ENCODE assay signal across 8 cellular contexts in the genomic region with DNA sequence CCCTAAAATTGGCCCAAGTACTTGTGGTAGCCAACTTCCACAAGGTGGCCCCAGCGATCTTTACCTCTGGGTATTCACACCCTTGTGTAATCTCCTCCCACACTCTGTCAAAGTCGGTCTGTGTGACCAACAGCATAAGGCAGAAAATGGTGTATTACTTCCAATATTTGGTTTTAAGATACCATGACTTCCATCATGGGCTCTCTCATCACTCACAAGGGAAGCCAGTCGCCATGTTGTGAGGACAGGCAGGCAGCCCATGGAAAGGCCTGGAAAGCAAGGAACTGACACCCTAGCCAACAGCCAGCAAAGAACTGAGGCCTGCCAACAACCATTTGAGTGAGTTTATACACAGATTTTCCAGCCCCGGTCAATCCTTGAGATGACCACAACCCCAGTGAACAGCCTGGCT.
DNase-seq lines count a peak whose midpoint lies in the region; ATAC-seq and TF ChIP-seq lines count a peak whose summit lies in the region.

No MANE protein-coding gene starts in this region.

- H4K8ac ChIP-seq in neuronal stem cell (ENCODE audit: low read depth, low read length) = no peak overlapping the region

- ATAC-seq in GM21717 (IDR thresholded peaks at IDR 0.05; ENCODE audit: unreplicated experiment) = peak; percentile 96

- no peaks in the 10 kb centered on the region for H4K20me1 ChIP-seq in PC-9 (ENCODE audit: insufficient read depth)

- TF ChIP-seq EP300 in Ishikawa (IDR thresholded peaks at IDR 0.05; ENCODE audit: borderline replicate concordance) (no peak), tibial nerve (IDR thresholded peaks at IDR 0.05) (peak in 1 of 2 donors; percentile 82)

- H3K23ac ChIP-seq in neuronal stem cell (ENCODE audit: low read depth, low read length, poor library complexity) = no peak overlapping the region

- peak; percentile 86 for DNase-seq in EH (ENCODE audit: low read depth)
- DNase-seq in PC-9 = peak; percentile 65 to 76
- peak; percentile 82 for DNase-seq in activated T-cell treated with anti-CD3 and anti-CD28 coated beads, Interleukin-2, amount 50 U/mL, for 48 hours
- DNase-seq in fibroblast of mammary gland (ENCODE audit: low read depth) = peak; percentile 93
- DNase-seq in neuronal stem cell (ENCODE audit: low spot score) = peak; percentile 56
- peak; percentile 52 to 74 for DNase-seq in tibial nerve (ENCODE audit: low spot score in 2 of 2)

- no peaks in the 10 kb centered on the region for H3F3A ChIP-seq in PC-9 (ENCODE audit: insufficient read depth, low read depth)

- H3K79me1 ChIP-seq in neuronal stem cell (ENCODE audit: low read depth, low read length) = no peaks in the 10 kb centered on the region

- no CpG with 5 or more reads among the region's 4 CpGs for WGBS in neuronal stem cell (ENCODE audit: extremely low coverage in 2 of 2, insufficient read length in 2 of 2, insufficient replicate concordance in 1 of 2), 2 donors
- WGBS in tibial nerve, 2 donors = 28 to 29% methylated on average over 4 of the region's 4 CpGs

- no peak overlapping the region for H3K18ac ChIP-seq in neuronal stem cell (ENCODE audit: low read length)

- H2BK5ac ChIP-seq in neuronal stem cell (ENCODE audit: low read length) = no peak overlapping the region

- H3K4me2 ChIP-seq in PC-9 (no peak overlapping the region), neuronal stem cell (ENCODE audit: insufficient read depth, low read length, poor library complexity, severe bottlenecking) (no peak overlapping the region)

- no peaks in the 10 kb centered on the region for H3K79me2 ChIP-seq in PC-9 (ENCODE audit: low read depth)

- H3K27me3 ChIP-seq in PC-9 (ENCODE audit: insufficient read depth, low read depth) = no peaks in the 10 kb centered on the region
- H3K27me3 ChIP-seq in neuronal stem cell (ENCODE audit: control insufficient read depth in 3 of 3, insufficient read depth in 3 of 3, low read depth in 1 of 3, low read length in 3 of 3) = no peaks in the 10 kb centered on the region
- no peaks in the 10 kb centered on the region for H3K27me3 ChIP-seq in tibial nerve

- H3K27ac ChIP-seq in PC-9 = no peak overlapping the region
- no peak overlapping the region for H3K27ac ChIP-seq in neuronal stem cell (replicated peaks; ENCODE audit: low read length)
- H3K27ac ChIP-seq in tibial nerve = peak overlapping the region in 3 of 4 donors; percentile 71 to 74 (median 73)

- H3K9me2 ChIP-seq in PC-9 (ENCODE audit: insufficient read depth) = no peaks in the 10 kb centered on the region

- TF ChIP-seq RAD21 in Ishikawa (IDR thresholded peaks at IDR 0.05; ENCODE audit: low read depth) = peak; percentile 99

- H2AFZ ChIP-seq in PC-9 (no peak overlapping the region), neuronal stem cell (ENCODE audit: low read length) (peak overlapping the region; percentile 82)

- no peak overlapping the region for H2BK120ac ChIP-seq in neuronal stem cell (ENCODE audit: low read depth, low read length)

- no peaks in the 10 kb centered on the region for H3K4me1 ChIP-seq in PC-9 (replicated peaks; ENCODE audit: insufficient read depth)
- H3K4me1 ChIP-seq in neuronal stem cell (ENCODE audit: control insufficient read depth in 2 of 2, insufficient read depth in 1 of 2, low read depth in 1 of 2, low read length in 2 of 2) = peaks cover 6 to 8% of the 10 kb centered on the region in 2 donors
- peaks cover 0 to 25% (median 6%) of the 10 kb centered on the region in 4 donors for H3K4me1 ChIP-seq in tibial nerve

- no peak overlapping the region for H2AK5ac ChIP-seq in neuronal stem cell (ENCODE audit: low read depth, low read length)

- POLR2A ChIA-PET in PC-9 (lab: Charles Lee; ENCODE audit: unreplicated experiment) = no interaction called here

- no peak overlapping the region for H3K14ac ChIP-seq in neuronal stem cell (ENCODE audit: low read length)

- TF ChIP-seq CTCF in PC-9 (conservative IDR thresholded peaks at IDR 0.05) = peak; percentile 73
- peak; percentile 88 for TF ChIP-seq CTCF in fibroblast of mammary gland (conservative IDR thresholded peaks at IDR 0.05; ENCODE audit: control insufficient read depth, insufficient read depth, low read depth, low read length)
- peak; percentile 72 to 86 (median 75) for TF ChIP-seq CTCF in tibial nerve (IDR thresholded peaks at IDR 0.05)

- H4K91ac ChIP-seq in neuronal stem cell (ENCODE audit: low read depth, low read length, poor library complexity) = no peak overlapping the region

- H3K36me3 ChIP-seq in PC-9 (ENCODE audit: low read depth) = no peaks in the 10 kb centered on the region
- H3K36me3 ChIP-seq in neuronal stem cell (replicated peaks in 1 of 2; ENCODE audit: control insufficient read depth in 2 of 2, insufficient read depth in 2 of 2, low read length in 2 of 2) = no peaks in the 10 kb centered on the region
- no peaks in the 10 kb centered on the region for H3K36me3 ChIP-seq in tibial nerve

- H3K4ac ChIP-seq in neuronal stem cell (ENCODE audit: low read length) = no peak overlapping the region

- H2BK15ac ChIP-seq in neuronal stem cell (ENCODE audit: low read length) = no peak overlapping the region

- no TSS peak for BruUV-seq in PC-9 (replicated peaks; lab: Mats Ljungman, UMichigan)

- CTCF ChIA-PET in PC-9 (lab: Charles Lee) = no interaction called here

- H2BK12ac ChIP-seq in neuronal stem cell (ENCODE audit: low read length) = no peak overlapping the region

- intact Hi-C loops in PC-9 (cut with micrococcal nuclease; ENCODE audit: unreplicated experiment) = loop anchor here (1.0 to 10.0 kb wide), 11 partner anchors 58 to 1232 kb away; no protein-coding TSS in a partner anchor

- no peak overlapping the region for H3K9ac ChIP-seq in neuronal stem cell (ENCODE audit: low read depth, low read length, poor library complexity)

- H3K4me3 ChIP-seq in PC-9 (no peak overlapping the region), fibroblast of mammary gland (ENCODE audit: control insufficient read depth, low read depth, low read length) (no peak overlapping the region), neuronal stem cell (ENCODE audit: low read length in 2 of 2) (no peak overlapping the region), tibial nerve (no peak overlapping the region)

- TF ChIP-seq POLR2A in tibial nerve (IDR thresholded peaks at IDR 0.05) = no peak

- H3K9me3 ChIP-seq in PC-9 (ENCODE audit: insufficient read depth, low read depth) (no peaks in the 10 kb centered on the region), neuronal stem cell (replicated peaks in 1 of 2; ENCODE audit: control insufficient read depth in 2 of 2, insufficient read depth in 1 of 2, low read depth in 1 of 2, low read length in 2 of 2) (no peaks in the 10 kb centered on the region), tibial nerve (no peaks in the 10 kb centered on the region)

TF ChIP-seq in Ishikawa, 13 proteins besides CTCF, POLR2A, EP300 and RAD21:
- TF ChIP-seq ZBTB7A (IDR thresholded peaks at IDR 0.05; ENCODE audit: low read depth) = no peak
- TF ChIP-seq, protein P1, sequence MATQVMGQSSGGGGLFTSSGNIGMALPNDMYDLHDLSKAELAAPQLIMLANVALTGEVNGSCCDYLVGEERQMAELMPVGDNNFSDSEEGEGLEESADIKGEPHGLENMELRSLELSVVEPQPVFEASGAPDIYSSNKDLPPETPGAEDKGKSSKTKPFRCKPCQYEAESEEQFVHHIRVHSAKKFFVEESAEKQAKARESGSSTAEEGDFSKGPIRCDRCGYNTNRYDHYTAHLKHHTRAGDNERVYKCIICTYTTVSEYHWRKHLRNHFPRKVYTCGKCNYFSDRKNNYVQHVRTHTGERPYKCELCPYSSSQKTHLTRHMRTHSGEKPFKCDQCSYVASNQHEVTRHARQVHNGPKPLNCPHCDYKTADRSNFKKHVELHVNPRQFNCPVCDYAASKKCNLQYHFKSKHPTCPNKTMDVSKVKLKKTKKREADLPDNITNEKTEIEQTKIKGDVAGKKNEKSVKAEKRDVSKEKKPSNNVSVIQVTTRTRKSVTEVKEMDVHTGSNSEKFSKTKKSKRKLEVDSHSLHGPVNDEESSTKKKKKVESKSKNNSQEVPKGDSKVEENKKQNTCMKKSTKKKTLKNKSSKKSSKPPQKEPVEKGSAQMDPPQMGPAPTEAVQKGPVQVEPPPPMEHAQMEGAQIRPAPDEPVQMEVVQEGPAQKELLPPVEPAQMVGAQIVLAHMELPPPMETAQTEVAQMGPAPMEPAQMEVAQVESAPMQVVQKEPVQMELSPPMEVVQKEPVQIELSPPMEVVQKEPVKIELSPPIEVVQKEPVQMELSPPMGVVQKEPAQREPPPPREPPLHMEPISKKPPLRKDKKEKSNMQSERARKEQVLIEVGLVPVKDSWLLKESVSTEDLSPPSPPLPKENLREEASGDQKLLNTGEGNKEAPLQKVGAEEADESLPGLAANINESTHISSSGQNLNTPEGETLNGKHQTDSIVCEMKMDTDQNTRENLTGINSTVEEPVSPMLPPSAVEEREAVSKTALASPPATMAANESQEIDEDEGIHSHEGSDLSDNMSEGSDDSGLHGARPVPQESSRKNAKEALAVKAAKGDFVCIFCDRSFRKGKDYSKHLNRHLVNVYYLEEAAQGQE (IDR thresholded peaks at IDR 0.05; ENCODE audit: low read depth) = no peak
- 0 out of 2 replicates have a peak, but pooled peaks have one; percentile 21 for TF ChIP-seq EGR1 (IDR thresholded peaks at IDR 0.05)
- TF ChIP-seq TEAD4 (IDR thresholded peaks at IDR 0.05) = no peak
- TF ChIP-seq, protein P2, sequence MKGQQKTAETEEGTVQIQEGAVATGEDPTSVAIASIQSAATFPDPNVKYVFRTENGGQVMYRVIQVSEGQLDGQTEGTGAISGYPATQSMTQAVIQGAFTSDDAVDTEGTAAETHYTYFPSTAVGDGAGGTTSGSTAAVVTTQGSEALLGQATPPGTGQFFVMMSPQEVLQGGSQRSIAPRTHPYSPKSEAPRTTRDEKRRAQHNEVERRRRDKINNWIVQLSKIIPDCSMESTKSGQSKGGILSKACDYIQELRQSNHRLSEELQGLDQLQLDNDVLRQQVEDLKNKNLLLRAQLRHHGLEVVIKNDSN (IDR thresholded peaks at IDR 0.05) = no peak
- no peak for TF ChIP-seq CREB1 (IDR thresholded peaks at IDR 0.05; ENCODE audit: low read depth)
- 0 out of 2 replicates have a peak, but pooled peaks have one; percentile 13 for TF ChIP-seq FOXM1 (IDR thresholded peaks at IDR 0.05; ENCODE audit: borderline replicate concordance, low read depth)
- TF ChIP-seq NFIC (IDR thresholded peaks at IDR 0.05) = peak; percentile 88
- no peak for TF ChIP-seq TCF12 (IDR thresholded peaks at IDR 0.05; ENCODE audit: low read depth)
- peak; percentile 72 for TF ChIP-seq CEBPB (IDR thresholded peaks at IDR 0.05)
- TF ChIP-seq, protein P3, sequence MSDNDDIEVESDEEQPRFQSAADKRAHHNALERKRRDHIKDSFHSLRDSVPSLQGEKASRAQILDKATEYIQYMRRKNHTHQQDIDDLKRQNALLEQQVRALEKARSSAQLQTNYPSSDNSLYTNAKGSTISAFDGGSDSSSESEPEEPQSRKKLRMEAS (IDR thresholded peaks at IDR 0.05) = no peak
- peak; percentile 49; the same call in 1 of the 2 replicates for TF ChIP-seq YY1 (IDR thresholded peaks at IDR 0.05; ENCODE audit: low read depth)
- TF ChIP-seq TAF1 (IDR thresholded peaks at IDR 0.05; ENCODE audit: low read depth) = no peak

Comparison
In these comparisons a context has a peak if more than half of its experiments do, and no peak if none do; other contexts are left out.
1. H3K27ac ChIP-seq: peak in tibial nerve (3 of 4); none in PC-9 (single experiment) and neuronal stem cell (single experiment).
2. Peak in every context shown above with its lines, with median percentiles within 50 percentile points of each other: DNase-seq and CTCF ChIP-seq.